8 cellular contexts compared by ENCODE assay signal in genomic region chr10:47261121-47261520, GRCh38. TPM values are rescaled to one million over a fixed set of nuclear protein-coding genes. Genes with fewer than 3 reads are reported as not detected.
DNase-seq lines count a peak whose midpoint lies in the region; ATAC-seq, FAIRE-seq and TF ChIP-seq lines count a peak whose summit lies in the region.
"Had no signal": no experiment of that assay in that cellular context is flagged by ENCODE, and none has a peak within 500 bp of the region (broad histone marks: within the 10 kb centered on the region; RNA-seq: fewer than 3 reads in every experiment).

No MANE protein-coding gene starts in this region.

- H3K36me3 ChIP-seq in pancreas, result no peaks in the 10 kb centered on the region

- no peak for TF ChIP-seq CTCF in pancreas (IDR thresholded peaks at IDR 0.05)

- H3K9me3 ChIP-seq in pancreas, result no peaks in the 10 kb centered on the region

- 95 to 98% methylated on average over 1 of the region's 1 CpG for WGBS in pancreas, 2 donors

- peaks cover 0 to 4% (median 0%) of the 10 kb centered on the region in 3 donors for H3K4me1 ChIP-seq in pancreas

- H3K27me3 Mint-ChIP-seq in activated CD4-positive, alpha-beta T cell treated with anti-CD3 and anti-CD28 coated beads, Interleukin-2, amount 10 ng/mL, durations not matched to agents 24 days and 14 days, result no peaks in the 10 kb centered on the region

- intact Hi-C loops in activated CD4-positive, alpha-beta T cell treated with anti-CD3 and anti-CD28 coated beads, Interleukin-2, amount 10 ng/mL, durations not matched to agents 24 days and 14 days (cut with micrococcal nuclease), result loop anchor here (2.0 kb wide), 1 partner anchor 16 kb away; no protein-coding TSS in a partner anchor
- intact Hi-C loops in pancreas (cut with DNase I), result no loop called here

- no peak overlapping the region for H3K4me3 ChIP-seq in pancreas

- peaks cover 69% of the 10 kb centered on the region for H3K4me1 Mint-ChIP-seq in activated CD4-positive, alpha-beta T cell treated with anti-CD3 and anti-CD28 coated beads, Interleukin-2, amount 10 ng/mL, durations not matched to agents 24 days and 14 days

- H3K27ac Mint-ChIP-seq in activated CD4-positive, alpha-beta T cell treated with anti-CD3 and anti-CD28 coated beads, Interleukin-2, amount 10 ng/mL, durations not matched to agents 24 days and 14 days, result peak overlapping the region; percentile 95

- DNase-seq in activated CD4-positive, alpha-beta T cell treated with anti-CD3 and anti-CD28 coated beads, Interleukin-2, amount 10 ng/mL, durations not matched to agents 24 days and 14 days, result peak; percentile 80
- DNase-seq in stimulated activated CD4-positive, alpha-beta T cell treated with anti-CD3 and anti-CD28 coated beads, Interleukin-4, amount 100 ng/mL, for 1 hour, result peak; percentile 33
- no peak for DNase-seq in HT-29 (ENCODE audit: low spot score)
- no peak for DNase-seq in pancreas
- no peak for DNase-seq in cerebellar nuclear complex (lab: John Stamatoyannopoulos, UW)

- ATAC-seq in GM19328 (IDR thresholded peaks at IDR 0.05; ENCODE audit: unreplicated experiment) (peak; percentile 95), HG03064 (IDR thresholded peaks at IDR 0.05; ENCODE audit: low read depth, unreplicated experiment) (peak; percentile 98), pancreas (no peak)

- H3K36me3 Mint-ChIP-seq in activated CD4-positive, alpha-beta T cell treated with anti-CD3 and anti-CD28 coated beads, Interleukin-2, amount 10 ng/mL, durations not matched to agents 24 days and 14 days (ENCODE audit: low read depth), result peaks cover 11% of the 10 kb centered on the region

- peaks cover 17% of the 10 kb centered on the region for H3K9me3 Mint-ChIP-seq in activated CD4-positive, alpha-beta T cell treated with anti-CD3 and anti-CD28 coated beads, Interleukin-2, amount 10 ng/mL, durations not matched to agents 24 days and 14 days

- H3K27me3 ChIP-seq in pancreas, result no peaks in the 10 kb centered on the region

- no peak for FAIRE-seq in pancreas (lab: Jason Lieb, UNC)

- H3K4me3 Mint-ChIP-seq in activated CD4-positive, alpha-beta T cell treated with anti-CD3 and anti-CD28 coated beads, Interleukin-2, amount 10 ng/mL, durations not matched to agents 24 days and 14 days, result peak overlapping the region; percentile 71

- H3K27ac ChIP-seq in pancreas, result no peak overlapping the region

RNA-seq across cellular contexts. Expression of gene GDF10, which starts 38.9 kb away (rescaled TPM):
- 0.49 and 0.59 TPM in 2 replicates for total RNA-seq in activated CD4-positive, alpha-beta T cell treated with anti-CD3 and anti-CD28 coated beads, Interleukin-2, amount 10 ng/mL, durations not matched to agents 24 days and 14 days
- not detected in 2 replicates for total RNA-seq in HT-29 (2014; rRNA removed; shearing (Covaris generic))
- total RNA-seq in pancreas, result 10 to 100 TPM in 4 of 6 donors, 1 to 10 TPM in 2; 2.5 to 13.7 (median 12.3) TPM
- polyA plus RNA-seq in pancreas, result 1 to 10 TPM; 2.0 to 4.5 TPM
- total RNA-seq: NCI-H460 had no signal

Comparison
In these comparisons a context has a peak if more than half of its experiments do, and no peak if none do; other contexts are left out.
1. ATAC-seq: peak in GM19328 (single experiment) and HG03064 (single experiment); none in pancreas (0 of 4).
2. DNase-seq: peak in activated CD4-positive, alpha-beta T cell treated with anti-CD3 and anti-CD28 coated beads, Interleukin-2, amount 10 ng/mL, durations not matched to agents 24 days and 14 days (single experiment) and stimulated activated CD4-positive, alpha-beta T cell treated with anti-CD3 and anti-CD28 coated beads, Interleukin-4, amount 100 ng/mL, for 1 hour (single experiment); none in HT-29 (single experiment), pancreas (0 of 6) and cerebellar nuclear complex (0 of 2).